In the genomic region with DNA sequence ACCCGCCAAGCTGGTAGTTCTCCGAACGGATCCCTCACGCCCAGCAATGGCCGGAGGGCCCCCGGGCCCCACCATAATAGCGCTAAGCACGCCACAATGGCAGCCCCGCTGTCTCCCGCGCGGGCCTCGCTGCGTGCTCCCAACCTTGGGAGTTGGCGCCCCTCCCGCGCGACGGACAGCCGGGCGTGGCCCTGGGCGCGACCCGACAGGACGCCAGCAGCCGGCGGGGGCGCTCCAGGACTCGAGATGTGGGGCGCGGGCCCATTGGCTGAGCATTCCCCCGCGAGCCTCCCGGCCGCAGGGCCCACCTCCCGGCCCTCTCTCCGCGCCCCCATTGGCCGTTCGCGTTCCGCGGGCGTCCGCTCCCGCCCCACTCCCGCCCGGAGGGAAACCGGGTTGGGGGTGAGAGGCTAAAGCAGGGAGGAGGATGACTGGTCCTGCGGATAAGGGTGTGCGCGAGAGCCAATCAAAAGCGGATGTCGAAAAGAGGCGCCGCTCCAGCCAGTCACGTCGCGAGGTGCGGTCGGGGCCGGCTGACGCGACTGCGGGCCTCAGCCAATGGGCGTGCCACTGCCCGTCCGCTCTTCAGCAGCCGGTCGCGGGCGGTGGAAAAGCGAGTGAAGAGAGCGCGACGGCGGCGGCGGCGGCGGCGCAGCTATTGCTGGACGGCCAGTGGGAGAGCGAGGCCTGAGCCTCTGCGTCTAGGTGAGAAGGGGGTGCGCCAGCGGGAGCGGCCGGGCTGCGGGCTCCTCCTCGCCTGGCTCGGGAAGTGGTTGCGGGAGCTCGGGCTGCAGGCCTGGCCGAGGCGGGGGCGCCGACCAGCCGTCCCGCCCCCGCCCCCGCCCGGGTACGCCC, we compare ENCODE assay signal across 8 cellular contexts. TPM values are rescaled to one million over a fixed set of nuclear protein-coding genes. Genes with fewer than 3 reads are reported as not detected.
A peak's percentile ranks its signal among the peaks of the same experiment; 100 is the strongest.
DNase-seq lines count a peak whose midpoint lies in the region; ATAC-seq and TF ChIP-seq lines count a peak whose summit lies in the region.

A gene with protein sequence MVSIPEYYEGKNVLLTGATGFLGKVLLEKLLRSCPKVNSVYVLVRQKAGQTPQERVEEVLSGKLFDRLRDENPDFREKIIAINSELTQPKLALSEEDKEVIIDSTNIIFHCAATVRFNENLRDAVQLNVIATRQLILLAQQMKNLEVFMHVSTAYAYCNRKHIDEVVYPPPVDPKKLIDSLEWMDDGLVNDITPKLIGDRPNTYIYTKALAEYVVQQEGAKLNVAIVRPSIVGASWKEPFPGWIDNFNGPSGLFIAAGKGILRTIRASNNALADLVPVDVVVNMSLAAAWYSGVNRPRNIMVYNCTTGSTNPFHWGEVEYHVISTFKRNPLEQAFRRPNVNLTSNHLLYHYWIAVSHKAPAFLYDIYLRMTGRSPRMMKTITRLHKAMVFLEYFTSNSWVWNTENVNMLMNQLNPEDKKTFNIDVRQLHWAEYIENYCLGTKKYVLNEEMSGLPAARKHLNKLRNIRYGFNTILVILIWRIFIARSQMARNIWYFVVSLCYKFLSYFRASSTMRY (plus strand): TSS at position 567 of the 855 bp plus-strand sequence. CDS start 26,098 bp downstream, outside the sequence.

- H3K9ac ChIP-seq in SK-N-MC (ENCODE audit: insufficient read length), result peak within 1 kb of the TSS; percentile 86

- CTCF ChIA-PET in GM10248 (lab: Yijun Ruan, JAX), result interaction anchor here (1.0 to 2.1 kb wide), 8 partner anchors 8 to 203 kb away, joined by 3 to 10 read pairs (median 5); no protein-coding TSS in a partner anchor

- H3K27ac Mint-ChIP-seq in HFFc6, result peak within 1 kb of the TSS; percentile 95

- peaks cover 17% of the 10 kb centered on the region; the same call in 1 of the 2 replicates for H3K36me3 ChIP-seq in SK-N-MC (ENCODE audit: insufficient read depth, low read length)
- no peaks in the 10 kb centered on the region for H3K36me3 ChIP-seq in gastroesophageal sphincter
- no peaks in the 10 kb centered on the region for H3K36me3 ChIP-seq in suprapubic skin

- no peaks in the 10 kb centered on the region for H3K9me3 Mint-ChIP-seq in HFFc6

- no CpG with 5 or more reads among the region's 104 CpGs for WGBS in gastroesophageal sphincter (ENCODE audit: low coverage in 1 of 2), 2 donors
- WGBS in suprapubic skin, result under 1% methylated on average over 18 of the region's 104 CpGs

- peaks cover 54% of the 10 kb centered on the region for H3K4me1 Mint-ChIP-seq in HFFc6 (ENCODE audit: low read depth)

- peaks cover 0 to 34% (median 9%) of the 10 kb centered on the region in 3 donors for H3K4me1 ChIP-seq in gastroesophageal sphincter
- peaks cover 30% of the 10 kb centered on the region for H3K4me1 ChIP-seq in suprapubic skin

- ATAC-seq in gastroesophageal sphincter, result peak; percentile 98

- DNase-seq in GM10248 (ENCODE audit: extremely low spot score) (peak; percentile 97), HFFc6 (peak; percentile 99), NB4 (ENCODE audit: low read depth) (peak; percentile 97), SK-N-MC (ENCODE audit: low read depth, low spot score) (peak; percentile 86), nucleus accumbens (lab: John Stamatoyannopoulos, UW) (peak; percentile 85 to 100 (median 98)), suprapubic skin (ENCODE audit: low spot score in 2 of 2) (peak; percentile 98)
- peak; percentile 98 for DNase-seq in activated naive CD4-positive, alpha-beta T cell treated with anti-CD3 and anti-CD28 coated beads, Interleukin-2, amount 50 U/mL, for 16 hours

- H3K27ac ChIP-seq in SK-N-MC (peak within 1 kb of the TSS; percentile 40), gastroesophageal sphincter (peak within 1 kb of the TSS; percentile 82 to 93 (median 90)), suprapubic skin (peak within 1 kb of the TSS; percentile 88)

- TF ChIP-seq POLR2A in NB4 (IDR thresholded peaks at IDR 0.05; ENCODE audit: extremely low read depth, insufficient read length), result peak; percentile 36
- peak; percentile 70 to 72 for TF ChIP-seq POLR2A in gastroesophageal sphincter (IDR thresholded peaks at IDR 0.05)
- TF ChIP-seq POLR2A in suprapubic skin (IDR thresholded peaks at IDR 0.05), result no peak

- H3K4me3 ChIP-seq in NB4 (ENCODE audit: low read depth, low read length), result peak within 1 kb of the TSS; percentile 95
- H3K4me3 ChIP-seq in SK-N-MC, result peak within 1 kb of the TSS; percentile 95
- H3K4me3 ChIP-seq in gastroesophageal sphincter, result peak within 1 kb of the TSS; percentile 92 to 95
- H3K4me3 ChIP-seq in suprapubic skin, result peak within 1 kb of the TSS; percentile 96

- H3K9me3 ChIP-seq in SK-N-MC (ENCODE audit: low read depth, low read length) (no peaks in the 10 kb centered on the region), gastroesophageal sphincter (no peaks in the 10 kb centered on the region), suprapubic skin (no peaks in the 10 kb centered on the region)

- H3K36me3 Mint-ChIP-seq in HFFc6 (ENCODE audit: low read depth), result peaks cover 17% of the 10 kb centered on the region

- no peaks in the 10 kb centered on the region; the same call in none of the 2 replicates for H3K27me3 Mint-ChIP-seq in HFFc6 (ENCODE audit: insufficient read depth)

- H3K4me3 Mint-ChIP-seq in HFFc6, result peak within 1 kb of the TSS; percentile 95

- POLR2A ChIA-PET in GM10248 (lab: Yijun Ruan, JAX), result no interaction called here

- TF ChIP-seq CTCF in GM10248 (IDR thresholded peaks at IDR 0.05; ENCODE audit: control extremely low read depth, extremely low read depth, low read depth, missing control alignments), result peak; percentile 74
- TF ChIP-seq CTCF in HFFc6 (IDR thresholded peaks at IDR 0.05), result peak; percentile 80
- peak; percentile 7 for TF ChIP-seq CTCF in NB4 (IDR thresholded peaks at IDR 0.05; ENCODE audit: low read depth, low read length)
- TF ChIP-seq CTCF in gastroesophageal sphincter (IDR thresholded peaks at IDR 0.05), result peak; percentile 32 to 80 (median 65)
- peak in 1 of 2 donors; percentile 60 for TF ChIP-seq CTCF in suprapubic skin (IDR thresholded peaks at IDR 0.05)

- TF ChIP-seq EP300 in gastroesophageal sphincter (IDR thresholded peaks at IDR 0.05) (no peak), suprapubic skin (IDR thresholded peaks at IDR 0.05) (no peak)

- H3K27me3 ChIP-seq in gastroesophageal sphincter (no peaks in the 10 kb centered on the region), suprapubic skin (no peaks in the 10 kb centered on the region)

RNA-seq across cellular contexts. Expression of the gene that starts here (rescaled TPM):
- 10 to 100 TPM; 40.8 to 59.5 (median 44.2) TPM for total RNA-seq in HFFc6 (2021; fragmentation: NEBNext Ultra II Directional; extraction: Animal tissue kit (Norgen Biotek cat#: 25700))
- total RNA-seq in gastroesophageal sphincter (10 to 100 TPM; 37.5 to 61.5 (median 38.8) TPM), suprapubic skin (10 to 100 TPM in 3 of 4 donors, 1 to 10 TPM in 1; 9.8 to 29.0 (median 16.4) TPM)

Comparison
In these comparisons a context has a peak if more than half of its experiments do, and no peak if none do; other contexts are left out.
1. Peak in every context shown above with its lines: DNase-seq, ATAC-seq, H3K4me3 ChIP-seq and H3K27ac ChIP-seq.
2. POLR2A ChIP-seq: peak in NB4 (single experiment) and gastroesophageal sphincter (2 of 2); none in suprapubic skin (0 of 2).